In the genomic region with DNA sequence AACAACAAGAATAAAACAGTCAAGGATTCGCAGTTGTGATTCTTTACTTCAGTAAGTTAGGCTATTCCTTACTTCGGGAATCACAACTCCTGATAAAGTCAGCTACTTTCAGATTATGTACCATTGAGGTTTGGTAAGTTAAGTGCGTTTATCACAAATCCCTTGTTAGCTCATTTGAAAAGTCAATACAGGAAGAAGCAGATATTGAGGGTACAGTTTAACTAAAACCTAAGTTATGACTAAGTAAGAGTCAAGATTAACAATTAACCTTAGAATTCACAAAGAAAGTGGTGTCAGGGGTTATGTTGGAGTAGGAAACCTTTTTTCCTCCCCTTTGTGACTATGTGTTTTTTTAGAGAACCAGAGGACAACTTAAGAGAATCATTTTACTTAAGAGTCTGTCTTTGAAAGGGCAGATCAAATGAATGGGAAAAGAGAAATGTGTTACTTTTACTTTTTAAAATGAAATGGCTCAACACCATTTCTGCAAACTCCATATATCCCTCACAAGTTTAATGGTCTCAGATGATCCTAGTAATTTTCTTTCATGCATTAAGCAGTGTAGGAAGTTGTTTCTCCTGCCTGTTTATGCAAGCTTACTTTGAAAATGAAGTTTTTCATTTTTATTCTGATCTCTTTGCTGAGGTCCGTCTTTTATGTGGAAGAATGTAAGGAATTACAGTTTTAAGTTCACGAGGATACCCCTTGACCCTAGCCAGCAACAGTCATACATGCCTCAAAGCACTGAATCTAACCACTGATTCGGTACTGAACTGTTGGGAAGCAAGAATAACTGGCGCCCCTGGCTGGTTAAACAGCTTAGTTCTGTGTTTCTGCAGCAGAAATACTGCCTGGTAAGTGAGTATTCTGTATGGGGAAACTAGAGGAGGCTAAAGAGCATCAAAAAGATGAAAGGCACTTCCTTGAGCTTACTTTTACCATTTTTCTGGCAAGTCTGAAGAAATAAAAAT, we compare ENCODE assay signal across 12 cellular contexts.
A peak's percentile ranks its signal among the peaks of the same experiment; 100 is the strongest.
DNase-seq lines count a peak whose midpoint lies in the region; ATAC-seq and TF ChIP-seq lines count a peak whose summit lies in the region.
"Had no signal": no experiment of that assay in that cellular context is flagged by ENCODE, and none has a peak within 500 bp of the region (broad histone marks: within the 10 kb centered on the region; RNA-seq: fewer than 3 reads in every experiment).

No MANE protein-coding gene starts in this region.

- H3K36me3 ChIP-seq in body of pancreas (replicated peaks in 1 of 2; ENCODE audit: insufficient read depth in 1 of 2, low read depth in 2 of 2), result no peaks in the 10 kb centered on the region
- H3K36me3 ChIP-seq: BLaER1 had no signal

- whole genome bisulfite sequencing in body of pancreas, 2 donors, result 38 to 42% methylated on average over 7 of the region's 7 CpGs

- no peaks in the 10 kb centered on the region for H3K9me3 ChIP-seq in body of pancreas
- H3K9me3 ChIP-seq: BLaER1, SK-N-SH had no signal

- CTCF ChIA-PET in activated naive CD4-positive, alpha-beta T cell treated with anti-CD3 and anti-CD28 coated beads for 36 hours (lab: Charles Lee), result no interaction called here

- H3K9me3 Mint-ChIP-seq in activated naive CD4-positive, alpha-beta T cell treated with anti-CD3 and anti-CD28 coated beads for 36 hours, result no peaks in the 10 kb centered on the region

- peaks cover 23% of the 10 kb centered on the region for H3K4me1 ChIP-seq in body of pancreas
- H3K4me1 ChIP-seq: BLaER1 had no signal

- TF ChIP-seq CTCF in HFF-Myc (IDR thresholded peaks at IDR 0.05; ENCODE audit: low read depth, low read length, missing control alignments), result peak; percentile 7
- no peak for TF ChIP-seq CTCF in body of pancreas (IDR thresholded peaks at IDR 0.05)

- H3K4me3 ChIP-seq in HFF-Myc (replicated peaks; ENCODE audit: low read depth, low read length), result no peak overlapping the region
- H3K4me3 ChIP-seq in body of pancreas, result no peak overlapping the region
- H3K4me3 ChIP-seq: BLaER1 had no signal

- peak overlapping the region in 3 of 4 donors; percentile 9 to 39 (median 39) for H3K27ac ChIP-seq in body of pancreas
- H3K27ac ChIP-seq: BLaER1 had no signal

- no peak for TF ChIP-seq POLR2A in body of pancreas (IDR thresholded peaks at IDR 0.05)

- in situ Hi-C loops in ACHN (cut with HindIII; ENCODE audit: low pct_ligation_motif_present, low pct_unique_long_range_greater_than_20kb, low sequenced_read_pairs), result no loop called here

- H3K36me3 Mint-ChIP-seq in activated naive CD4-positive, alpha-beta T cell treated with anti-CD3 and anti-CD28 coated beads for 36 hours (ENCODE audit: low read depth), result no peaks in the 10 kb centered on the region
- H3K36me3 Mint-ChIP-seq: activated CD8-positive, alpha-beta memory T cell treated with anti-CD3 and anti-CD28 coated beads, Interleukin-2, amount 10 ng/mL, durations not matched to agents 7 days and 5 days had no signal

- no peak overlapping the region for H3K4me3 Mint-ChIP-seq in activated naive CD4-positive, alpha-beta T cell treated with anti-CD3 and anti-CD28 coated beads for 36 hours
- H3K4me3 Mint-ChIP-seq: activated CD8-positive, alpha-beta memory T cell treated with anti-CD3 and anti-CD28 coated beads, Interleukin-2, amount 10 ng/mL, durations not matched to agents 7 days and 5 days had no signal

- intact Hi-C loops in body of pancreas (cut with DNase I) (no loop called here), left colon (cut with DNase I, micrococcal nuclease) (no loop called here), left cardiac atrium (cut with DNase I) (loop anchor here (5.0 kb wide), 2 partner anchors 323 to 363 kb away; no protein-coding TSS in a partner anchor)
- intact Hi-C loops in activated naive CD4-positive, alpha-beta T cell treated with anti-CD3 and anti-CD28 coated beads for 36 hours (cut with micrococcal nuclease), result loop anchor here (10.0 kb wide), 2 partner anchors 326 to 896 kb away; no protein-coding TSS in a partner anchor

- DNase-seq in ACHN (peak; percentile 81), HFF-Myc (ENCODE audit: extremely low read depth, low read depth) (peak; percentile 5), body of pancreas (no peak), left colon (peak; percentile 6 to 28), DMS79 treated with DMSO at 0.1 percent for 48 hours (lab: John Stamatoyannopoulos, UW) (no peak), left cardiac atrium (no peak)
- DNase-seq in activated naive CD4-positive, alpha-beta T cell treated with anti-CD3 and anti-CD28 coated beads for 36 hours, result no peak
- DNase-seq in central memory CD4-positive, alpha-beta T cell, result no peak
- DNase-seq: activated CD8-positive, alpha-beta memory T cell treated with anti-CD3 and anti-CD28 coated beads, Interleukin-2, amount 10 ng/mL, durations not matched to agents 7 days and 5 days; retina; SK-N-SH had no signal

- H3K27me3 ChIP-seq in body of pancreas, result no peaks in the 10 kb centered on the region
- H3K27me3 ChIP-seq: BLaER1 had no signal

- ATAC-seq in body of pancreas (peak; percentile 41), left colon (peak; percentile 78), left cardiac atrium (no peak)
- ATAC-seq: activated CD8-positive, alpha-beta memory T cell treated with anti-CD3 and anti-CD28 coated beads, Interleukin-2, amount 10 ng/mL, durations not matched to agents 7 days and 5 days had no signal

- H3K4me1 Mint-ChIP-seq in activated naive CD4-positive, alpha-beta T cell treated with anti-CD3 and anti-CD28 coated beads for 36 hours (ENCODE audit: low read depth), result no peaks in the 10 kb centered on the region
- H3K4me1 Mint-ChIP-seq: activated CD8-positive, alpha-beta memory T cell treated with anti-CD3 and anti-CD28 coated beads, Interleukin-2, amount 10 ng/mL, durations not matched to agents 7 days and 5 days had no signal

- H3K27ac Mint-ChIP-seq in activated naive CD4-positive, alpha-beta T cell treated with anti-CD3 and anti-CD28 coated beads for 36 hours, result no peak overlapping the region
- H3K27ac Mint-ChIP-seq: activated CD8-positive, alpha-beta memory T cell treated with anti-CD3 and anti-CD28 coated beads, Interleukin-2, amount 10 ng/mL, durations not matched to agents 7 days and 5 days had no signal

- no peaks in the 10 kb centered on the region for H3K27me3 Mint-ChIP-seq in activated naive CD4-positive, alpha-beta T cell treated with anti-CD3 and anti-CD28 coated beads for 36 hours (ENCODE audit: low read depth)
- H3K27me3 Mint-ChIP-seq: activated CD8-positive, alpha-beta memory T cell treated with anti-CD3 and anti-CD28 coated beads, Interleukin-2, amount 10 ng/mL, durations not matched to agents 7 days and 5 days had no signal

Comparison
In these comparisons a context has a peak if more than half of its experiments do, and no peak if none do; other contexts are left out.
1. DNase-seq: peak in ACHN (single experiment), HFF-Myc (single experiment) and left colon (2 of 2); none in body of pancreas (0 of 4), activated naive CD4-positive, alpha-beta T cell treated with anti-CD3 and anti-CD28 coated beads for 36 hours (single experiment), DMS79 treated with DMSO at 0.1 percent for 48 hours (single experiment), left cardiac atrium (single experiment) and central memory CD4-positive, alpha-beta T cell (single experiment).
2. ATAC-seq: peak in body of pancreas (single experiment) and left colon (single experiment); none in left cardiac atrium (0 of 2).
3. intact Hi-C loops: an anchor here in activated naive CD4-positive, alpha-beta T cell treated with anti-CD3 and anti-CD28 coated beads for 36 hours (10.0 kb wide) and left cardiac atrium (5.0 kb wide); none called in body of pancreas and left colon.